In genomic region chr18:41949206-41949920, GRCh38 we compare ENCODE assay signal across 30 cellular contexts. TPM values are rescaled to one million over a fixed set of nuclear protein-coding genes. Genes with fewer than 3 reads are reported as not detected.
DNase-seq lines count a peak whose midpoint lies in the region; ATAC-seq, FAIRE-seq and TF ChIP-seq lines count a peak whose summit lies in the region.
"Had no signal": no experiment of that assay in that cellular context is flagged by ENCODE, and none has a peak within 500 bp of the region (broad histone marks: within the 10 kb centered on the region; RNA-seq: fewer than 3 reads in every experiment).

No MANE protein-coding gene starts in this region.

- H3K4me1 ChIP-seq in PC-3 (ENCODE audit: insufficient read depth, low read length): no peaks in the 10 kb centered on the region
- H3K4me1 ChIP-seq: right lobe of liver, thyroid gland, uterus had no signal

- H3K4me2 ChIP-seq in PC-3 (ENCODE audit: low read length): no peak overlapping the region
- H3K4me2 ChIP-seq: SK-N-SH had no signal

- no TSS peak for BruUV-seq in PC-3 (replicated peaks; lab: Mats Ljungman, UMichigan)

- peaks cover 7% of the 10 kb centered on the region for H3K27me3 Mint-ChIP-seq in activated CD4-positive, alpha-beta T cell treated with anti-CD3 and anti-CD28 coated beads, Interleukin-2, amount 10 ng/mL, durations not matched to agents 24 days and 14 days

- H3K27ac ChIP-seq in PC-3 (ENCODE audit: low read length): no peak overlapping the region
- H3K27ac ChIP-seq: coronary artery, epithelial cell of prostate, right lobe of liver, thyroid gland, uterus had no signal

- H3K9ac ChIP-seq in PC-3 (ENCODE audit: low read length): no peak overlapping the region
- H3K9ac ChIP-seq: SK-N-SH had no signal

- POLR2A ChIA-PET in PC-3 (lab: Charles Lee; ENCODE audit: unreplicated experiment): no interaction called here
- POLR2A ChIA-PET in GM10248 (lab: Yijun Ruan, JAX): no interaction called here

- TF ChIP-seq CTCF in PC-3 (conservative IDR thresholded peaks at IDR 0.05; ENCODE audit: low read depth, low read length) (no peak), GM10248 (IDR thresholded peaks at IDR 0.05; ENCODE audit: control extremely low read depth, extremely low read depth, low read depth, missing control alignments) (no peak)

- H3K36me3 Mint-ChIP-seq in activated CD4-positive, alpha-beta T cell treated with anti-CD3 and anti-CD28 coated beads, Interleukin-2, amount 10 ng/mL, durations not matched to agents 24 days and 14 days (ENCODE audit: low read depth): no peaks in the 10 kb centered on the region

- H3K27ac Mint-ChIP-seq in activated CD4-positive, alpha-beta T cell treated with anti-CD3 and anti-CD28 coated beads, Interleukin-2, amount 10 ng/mL, durations not matched to agents 24 days and 14 days: peak overlapping the region; percentile 86
- H3K27ac Mint-ChIP-seq: CD4-positive, alpha-beta T cell; H9; progenitor cell of endocrine pancreas had no signal

- no peaks in the 10 kb centered on the region for H3F3A ChIP-seq in PC-3 (ENCODE audit: low read length, unreplicated experiment)

- no peaks in the 10 kb centered on the region for H3K27me3 ChIP-seq in PC-3 (ENCODE audit: low read length)
- H3K27me3 ChIP-seq: thyroid gland, uterus had no signal

- no peaks in the 10 kb centered on the region for H3K36me3 ChIP-seq in PC-3 (ENCODE audit: low read depth, low read length)
- H3K36me3 ChIP-seq: right lobe of liver, thyroid gland, uterus had no signal

- FAIRE-seq in islet of Langerhans (lab: Jason Lieb, UNC): peak; percentile 99
- FAIRE-seq: GM18507 had no signal

- CTCF ChIA-PET in PC-3 (lab: Charles Lee) (no interaction called here), GM10248 (lab: Yijun Ruan, JAX) (no interaction called here)

- H3K4me1 Mint-ChIP-seq in activated CD4-positive, alpha-beta T cell treated with anti-CD3 and anti-CD28 coated beads, Interleukin-2, amount 10 ng/mL, durations not matched to agents 24 days and 14 days: peaks cover 24% of the 10 kb centered on the region

- H2AFZ ChIP-seq in PC-3 (ENCODE audit: low read length): no peak overlapping the region

- no peaks in the 10 kb centered on the region for H3K79me2 ChIP-seq in PC-3 (ENCODE audit: low read length)

- no peaks in the 10 kb centered on the region for H4K20me1 ChIP-seq in PC-3 (ENCODE audit: low read length)

- H3K4me3 Mint-ChIP-seq in activated CD4-positive, alpha-beta T cell treated with anti-CD3 and anti-CD28 coated beads, Interleukin-2, amount 10 ng/mL, durations not matched to agents 24 days and 14 days: peak overlapping the region; percentile 39
- H3K4me3 Mint-ChIP-seq: CD4-positive, alpha-beta T cell; H9 had no signal

- no peak for DNase-seq in activated CD4-positive, alpha-beta T cell treated with anti-CD3 and anti-CD28 coated beads, Interleukin-2, amount 10 ng/mL, durations not matched to agents 24 days and 14 days
- no peak for DNase-seq in activated CD4-positive, alpha-beta T cell treated with anti-CD3 and anti-CD28 coated beads for 4 hours
- peak; percentile 72 for DNase-seq in DMS53 treated with DMSO at 0.1 percent for 48 hours (lab: John Stamatoyannopoulos, UW; ENCODE audit: unreplicated experiment)
- DNase-seq in PC-3: peak; percentile 14
- no peak for DNase-seq in HUDEP-2 (lab: John Stamatoyannopoulos, UW; ENCODE audit: unreplicated experiment in 76 of 76)
- no peak for DNase-seq in GM10248 (ENCODE audit: extremely low spot score)
- DNase-seq: AML-193; caudate nucleus; CD4-positive, alpha-beta T cell; effector memory CD4-positive, alpha-beta T cell; H9; hippocampal formation; naive thymus-derived CD4-positive, alpha-beta T cell; NCI-H1436 treated with DMSO at 0.1 percent for 48 hours; NCI-H2081 treated with DMSO at 0.1 percent for 48 hours; NCI-H226; nucleus accumbens; right lobe of liver; SK-N-SH; stimulated activated CD4-positive, alpha-beta T cell treated with anti-CD3 and anti-CD28 coated beads, Interleukin-12 subunit alpha, Interleukin-12 subunit beta, amount 100 ng/mL, for 4 hours; stimulated activated CD4-positive, alpha-beta T cell treated with anti-CD3 and anti-CD28 coated beads, Interleukin-2, amount 100 ng/mL, for 48 hours; thyroid gland; uterus had no signal

- intact Hi-C loops in activated CD4-positive, alpha-beta T cell treated with anti-CD3 and anti-CD28 coated beads, Interleukin-2, amount 10 ng/mL, durations not matched to agents 24 days and 14 days (cut with micrococcal nuclease): loop anchor here (5.0 kb wide), 1 partner anchor 42 kb away; no protein-coding TSS in a partner anchor
- intact Hi-C loops in PC-3 (cut with micrococcal nuclease): no loop called here

- H3K9me3 Mint-ChIP-seq in activated CD4-positive, alpha-beta T cell treated with anti-CD3 and anti-CD28 coated beads, Interleukin-2, amount 10 ng/mL, durations not matched to agents 24 days and 14 days: peaks cover 9% of the 10 kb centered on the region
- H3K9me3 Mint-ChIP-seq: CD4-positive, alpha-beta T cell; H9 had no signal

- no peak overlapping the region for H3K4me3 ChIP-seq in PC-3 (ENCODE audit: low read length)
- H3K4me3 ChIP-seq: coronary artery, lung, right lobe of liver, thyroid gland, uterus had no signal

- H3K9me3 ChIP-seq in PC-3 (ENCODE audit: low read length): no peaks in the 10 kb centered on the region
- H3K9me3 ChIP-seq: right lobe of liver, SK-N-SH, thyroid gland, uterus had no signal

- ATAC-seq in PC-3 (peak; percentile 67), GM21576 (IDR thresholded peaks at IDR 0.05; ENCODE audit: unreplicated experiment) (no peak)
- ATAC-seq: naive thymus-derived CD4-positive, alpha-beta T cell had no signal

- H3K9me2 ChIP-seq in PC-3 (replicated peaks; ENCODE audit: low read length): no peaks in the 10 kb centered on the region
- H3K9me2 ChIP-seq: SK-N-SH had no signal

RNA-seq across cellular contexts. Expression of gene PIK3C3, which starts 5.7 kb away (rescaled TPM):
- 57.1 and 57.7 TPM in 2 replicates for total RNA-seq in activated CD4-positive, alpha-beta T cell treated with anti-CD3 and anti-CD28 coated beads, Interleukin-2, amount 10 ng/mL, durations not matched to agents 24 days and 14 days
- 13.4 and 25.9 TPM in 2 replicates for total RNA-seq in PC-3 (2014; rRNA removed)

Comparison
In these comparisons a context has a peak if more than half of its experiments do, and no peak if none do; other contexts are left out.
1. DNase-seq: peak in DMS53 treated with DMSO at 0.1 percent for 48 hours (single experiment) and PC-3 (single experiment); none in activated CD4-positive, alpha-beta T cell treated with anti-CD3 and anti-CD28 coated beads, Interleukin-2, amount 10 ng/mL, durations not matched to agents 24 days and 14 days (single experiment), activated CD4-positive, alpha-beta T cell treated with anti-CD3 and anti-CD28 coated beads for 4 hours (0 of 2), HUDEP-2 (0 of 76) and GM10248 (single experiment).